Comparison of ENCODE assay signal across 22 cellular contexts in the genomic region with DNA sequence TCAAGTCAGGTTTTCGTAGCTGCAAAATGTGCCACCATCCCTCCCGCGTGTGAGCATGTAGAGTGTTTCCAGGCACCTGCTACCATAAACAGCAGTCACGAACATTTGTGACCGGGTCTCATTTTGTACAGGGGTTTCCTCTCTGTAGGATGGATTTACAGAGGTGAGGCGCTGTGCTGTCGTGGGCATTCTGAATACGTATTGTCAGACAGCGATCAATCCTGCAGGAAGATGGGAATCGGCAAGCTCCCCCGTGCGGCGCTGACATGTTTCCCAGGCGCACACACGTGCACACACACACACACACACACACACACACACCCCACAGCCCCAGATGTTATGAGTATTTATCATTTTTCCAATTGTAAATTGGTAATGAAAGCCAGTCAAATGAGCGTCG. TPM values are rescaled to one million over a fixed set of nuclear protein-coding genes. Genes with fewer than 3 reads are reported as not detected.
"Had no signal": no experiment of that assay in that cellular context is flagged by ENCODE, and none has a peak within 500 bp of the region (broad histone marks: within the 10 kb centered on the region; RNA-seq: fewer than 3 reads in every experiment).

No MANE protein-coding gene starts in this region.

- H3K27ac Mint-ChIP-seq: activated CD4-positive, alpha-beta T cell treated with anti-CD3 and anti-CD28 coated beads, Interleukin-2, amount 10 ng/mL, durations not matched to agents 24 days and 14 days; activated CD8-positive, alpha-beta T cell treated with anti-CD3 and anti-CD28 coated beads, Interleukin-2, amount 10 ng/mL, durations not matched to agents 7 days and 5 days; activated naive CD4-positive, alpha-beta T cell treated with anti-CD3 and anti-CD28 coated beads, Interleukin-2, amount 10 ng/mL, durations not matched to agents 7 days and 5 days; activated naive CD8-positive, alpha-beta T cell treated with anti-CD3 and anti-CD28 coated beads, Interleukin-2, amount 50 U/mL, for 24 hours had no signal

- H3K4me1 Mint-ChIP-seq: activated naive CD4-positive, alpha-beta T cell treated with anti-CD3 and anti-CD28 coated beads, Interleukin-2, amount 10 ng/mL, durations not matched to agents 7 days and 5 days had no signal

- H3K36me3 Mint-ChIP-seq: activated naive CD4-positive, alpha-beta T cell treated with anti-CD3 and anti-CD28 coated beads, Interleukin-2, amount 10 ng/mL, durations not matched to agents 7 days and 5 days had no signal

- H3K4me3 Mint-ChIP-seq: activated CD4-positive, alpha-beta T cell treated with anti-CD3 and anti-CD28 coated beads, Interleukin-2, amount 10 ng/mL, durations not matched to agents 24 days and 14 days; activated CD8-positive, alpha-beta T cell treated with anti-CD3 and anti-CD28 coated beads, Interleukin-2, amount 10 ng/mL, durations not matched to agents 7 days and 5 days; activated naive CD4-positive, alpha-beta T cell treated with anti-CD3 and anti-CD28 coated beads, Interleukin-2, amount 10 ng/mL, durations not matched to agents 7 days and 5 days; activated naive CD8-positive, alpha-beta T cell treated with anti-CD3 and anti-CD28 coated beads, Interleukin-2, amount 50 U/mL, for 24 hours; activated T-cell treated with anti-CD3 and anti-CD28 coated beads, Interleukin-2, amount 50 U/mL, for 4 hours had no signal

- ATAC-seq: activated CD8-positive, alpha-beta T cell treated with anti-CD3 and anti-CD28 coated beads, Interleukin-2, amount 10 ng/mL, durations not matched to agents 7 days and 5 days; activated naive CD8-positive, alpha-beta T cell treated with anti-CD3 and anti-CD28 coated beads, Interleukin-2, amount 50 U/mL, for 24 hours; activated T-cell treated with anti-CD3 and anti-CD28 coated beads, Interleukin-2, amount 50 U/mL, for 4 hours; esophagus mucosa; gastrocnemius medialis had no signal

- H3K9me3 Mint-ChIP-seq: activated CD4-positive, alpha-beta T cell treated with anti-CD3 and anti-CD28 coated beads, Interleukin-2, amount 10 ng/mL, durations not matched to agents 24 days and 14 days; activated naive CD4-positive, alpha-beta T cell treated with anti-CD3 and anti-CD28 coated beads, Interleukin-2, amount 10 ng/mL, durations not matched to agents 7 days and 5 days; activated naive CD8-positive, alpha-beta T cell treated with anti-CD3 and anti-CD28 coated beads, Interleukin-2, amount 50 U/mL, for 24 hours; activated T-cell treated with anti-CD3 and anti-CD28 coated beads, Interleukin-2, amount 50 U/mL, for 4 hours had no signal

- DNase-seq: activated CD4-positive, alpha-beta T cell treated with anti-CD3 and anti-CD28 coated beads, Interleukin-2, amount 10 ng/mL, durations not matched to agents 24 days and 14 days; activated CD8-positive, alpha-beta T cell treated with anti-CD3 and anti-CD28 coated beads, Interleukin-2, amount 10 ng/mL, durations not matched to agents 7 days and 5 days; activated naive CD4-positive, alpha-beta T cell treated with anti-CD3 and anti-CD28 coated beads, Interleukin-2, amount 10 ng/mL, durations not matched to agents 7 days and 5 days; activated naive CD8-positive, alpha-beta T cell treated with anti-CD3 and anti-CD28 coated beads, Interleukin-2, amount 50 U/mL, for 24 hours; activated T-cell treated with anti-CD3 and anti-CD28 coated beads, Interleukin-2, amount 50 U/mL, for 4 hours; effector CD4-positive, alpha-beta T cell; gastrocnemius medialis; kidney; left lung; mammary epithelial cell; retina; stimulated activated CD4-positive, alpha-beta T cell treated with anti-CD3 and anti-CD28 coated beads, Interleukin-12 subunit alpha, Interleukin-12 subunit beta, amount 100 ng/mL, for 4 hours; stimulated activated CD4-positive, alpha-beta T cell treated with anti-CD3 and anti-CD28 coated beads, Interleukin-1b, Interleukin-23, amount 100 ng/mL, for 48 hours; stimulated activated CD8-positive, alpha-beta memory T cell treated with anti-CD3 and anti-CD28 coated beads, Interleukin-4, amount 100 ng/mL, for 48 hours; stimulated activated naive CD4-positive, alpha-beta T cell; T-helper 9 cell; tibial artery had no signal

- H3K27ac ChIP-seq: ascending aorta, coronary artery, gastrocnemius medialis, left lung, tibial artery had no signal

RNA-seq across cellular contexts. Expression of a gene that starts 15.8 kb away (rescaled TPM):
- total RNA-seq: activated CD4-positive, alpha-beta T cell treated with anti-CD3 and anti-CD28 coated beads, Interleukin-2, amount 10 ng/mL, durations not matched to agents 24 days and 14 days; activated CD8-positive, alpha-beta T cell treated with anti-CD3 and anti-CD28 coated beads, Interleukin-2, amount 10 ng/mL, durations not matched to agents 7 days and 5 days; activated T-cell treated with anti-CD3 and anti-CD28 coated beads, Interleukin-2, amount 50 U/mL, for 4 hours; ascending aorta; esophagus mucosa; gastrocnemius medialis; kidney; left lung; mammary epithelial cell; occipital lobe; posterior vena cava had no signal
